Comparison of ENCODE assay signal across 1 cellular context in the genomic region with DNA sequence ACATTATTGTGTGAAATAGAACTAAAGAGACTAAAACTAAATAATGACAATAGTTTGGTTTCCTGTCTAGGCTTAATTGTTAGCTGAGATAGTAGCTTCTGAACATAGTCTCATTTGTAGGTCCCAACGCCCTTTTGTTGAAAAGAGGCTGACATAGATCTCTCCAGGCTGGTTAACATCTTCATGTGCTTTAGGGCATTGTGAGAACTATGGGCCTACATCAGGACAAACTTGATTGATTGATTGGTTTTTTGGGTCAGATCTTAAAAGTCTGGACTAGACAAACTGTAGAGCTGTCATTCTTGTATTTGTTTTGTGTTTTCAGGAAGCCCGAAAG.
TF ChIP-seq lines count a peak whose summit lies in the region.

No MANE protein-coding gene starts in this region.

TF ChIP-seq in GM12878, 131 proteins besides CTCF, POLR2A, EP300 and RAD21:
- no peak for TF ChIP-seq NR2C1 (IDR thresholded peaks at IDR 0.05)
- TF ChIP-seq ZNF24 (IDR thresholded peaks at IDR 0.05) = 0 out of 2 replicates have a peak, but pooled peaks have one; percentile 4
